In the genomic region with DNA sequence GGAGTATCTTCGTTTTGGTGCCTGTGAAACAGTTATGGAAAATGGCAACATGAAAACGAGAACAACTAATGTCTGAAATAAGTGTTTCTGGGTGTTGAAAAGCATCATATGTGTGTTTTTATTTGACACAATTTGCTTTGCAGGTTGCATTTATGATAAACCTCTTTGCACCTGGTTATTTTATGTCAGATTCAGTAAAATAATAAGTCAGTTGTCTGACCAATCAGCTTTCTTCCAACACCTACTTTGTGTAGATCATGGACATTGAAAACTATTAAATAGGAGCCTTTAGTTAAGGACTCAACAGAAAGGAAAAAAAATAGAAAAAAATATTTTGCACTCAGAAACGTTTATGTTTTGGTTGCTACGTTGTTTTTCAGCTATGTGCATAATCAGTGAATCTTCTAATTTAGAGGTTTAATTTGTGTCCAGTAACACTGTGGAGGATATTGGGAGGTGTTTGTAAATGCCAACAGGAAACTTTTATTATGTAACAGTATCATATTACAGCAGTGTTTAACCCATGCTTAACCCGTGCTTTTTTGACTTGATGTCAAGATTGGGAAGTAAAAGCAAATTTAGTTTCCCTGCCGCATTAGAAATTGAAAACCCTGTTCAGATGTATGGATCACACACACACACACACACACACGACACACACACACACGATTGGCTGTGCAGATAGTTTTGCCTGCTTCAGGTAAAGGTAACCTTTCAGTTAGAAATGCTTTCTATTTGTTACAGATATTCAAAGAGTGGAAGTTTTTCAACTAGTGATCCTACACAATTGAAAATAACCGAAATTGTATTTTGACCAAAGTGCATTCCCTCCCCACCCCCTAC, we compare ENCODE assay signal across 1 cellular context.
A peak's percentile ranks its signal among the peaks of the same experiment; 100 is the strongest.
TF ChIP-seq lines count a peak whose summit lies in the region.

No MANE protein-coding gene starts in this region.

TF ChIP-seq in HepG2, 621 proteins besides CTCF, POLR2A, EP300 and RAD21 (continued from another document and continues in another):
- no peak for TF ChIP-seq MEIS1 (CRISPR knock-in tag; IDR thresholded peaks at IDR 0.05; ENCODE audit: borderline replicate concordance)
- no peak for TF ChIP-seq ZNF124 (CRISPR knock-in tag; IDR thresholded peaks at IDR 0.05)
- no peak for TF ChIP-seq SMARCE1 (IDR thresholded peaks at IDR 0.05; ENCODE audit: borderline replicate concordance)
- no peak for TF ChIP-seq HOXD1 (CRISPR knock-in tag; IDR thresholded peaks at IDR 0.05)
- TF ChIP-seq, protein P1, sequence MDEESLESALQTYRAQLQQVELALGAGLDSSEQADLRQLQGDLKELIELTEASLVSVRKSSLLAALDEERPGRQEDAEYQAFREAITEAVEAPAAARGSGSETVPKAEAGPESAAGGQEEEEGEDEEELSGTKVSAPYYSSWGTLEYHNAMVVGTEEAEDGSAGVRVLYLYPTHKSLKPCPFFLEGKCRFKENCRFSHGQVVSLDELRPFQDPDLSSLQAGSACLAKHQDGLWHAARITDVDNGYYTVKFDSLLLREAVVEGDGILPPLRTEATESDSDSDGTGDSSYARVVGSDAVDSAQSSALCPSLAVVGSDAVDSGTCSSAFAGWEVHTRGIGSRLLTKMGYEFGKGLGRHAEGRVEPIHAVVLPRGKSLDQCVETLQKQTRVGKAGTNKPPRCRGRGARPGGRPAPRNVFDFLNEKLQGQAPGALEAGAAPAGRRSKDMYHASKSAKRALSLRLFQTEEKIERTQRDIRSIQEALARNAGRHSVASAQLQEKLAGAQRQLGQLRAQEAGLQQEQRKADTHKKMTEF (CRISPR knock-in tag; IDR thresholded peaks at IDR 0.05), result no peak
- TF ChIP-seq NFKBIZ (CRISPR knock-in tag; IDR thresholded peaks at IDR 0.05), result no peak
- TF ChIP-seq MEIS2 (CRISPR knock-in tag; IDR thresholded peaks at IDR 0.05), result no peak
- TF ChIP-seq SALL1 (CRISPR knock-in tag; IDR thresholded peaks at IDR 0.05), result no peak
- no peak for TF ChIP-seq ZFP82 (CRISPR knock-in tag; IDR thresholded peaks at IDR 0.05; ENCODE audit: borderline replicate concordance)
- peak; percentile 99 for TF ChIP-seq SIX1 (CRISPR knock-in tag; IDR thresholded peaks at IDR 0.05; ENCODE audit: borderline replicate concordance)
- TF ChIP-seq ZNF274 (CRISPR knock-in tag; IDR thresholded peaks at IDR 0.05), result no peak
- no peak for TF ChIP-seq KDM2A (CRISPR knock-in tag; IDR thresholded peaks at IDR 0.05; ENCODE audit: borderline replicate concordance, low read depth)
- no peak for TF ChIP-seq ZNF350 (CRISPR knock-in tag; IDR thresholded peaks at IDR 0.05; ENCODE audit: borderline replicate concordance, low read depth)
- TF ChIP-seq ZNF263 (CRISPR knock-in tag; IDR thresholded peaks at IDR 0.05), result no peak
- TF ChIP-seq ARNT2 (CRISPR knock-in tag; IDR thresholded peaks at IDR 0.05; ENCODE audit: low read depth), result no peak
- TF ChIP-seq ZSCAN20 (CRISPR knock-in tag; IDR thresholded peaks at IDR 0.05; ENCODE audit: borderline replicate concordance), result no peak
- no peak for TF ChIP-seq YY1 (IDR thresholded peaks at IDR 0.05; ENCODE audit: insufficient read depth, insufficient replicate concordance, low read depth, low read length)
- no peak for TF ChIP-seq ZNF34 (CRISPR knock-in tag; IDR thresholded peaks at IDR 0.05; ENCODE audit: borderline replicate concordance)
- no peak for TF ChIP-seq TMF1 (CRISPR knock-in tag; IDR thresholded peaks at IDR 0.05; ENCODE audit: low read depth)
- TF ChIP-seq ASH2L (IDR thresholded peaks at IDR 0.05; ENCODE audit: insufficient read length, low read depth, low read length), result peak; percentile 21
- TF ChIP-seq, protein P2, sequence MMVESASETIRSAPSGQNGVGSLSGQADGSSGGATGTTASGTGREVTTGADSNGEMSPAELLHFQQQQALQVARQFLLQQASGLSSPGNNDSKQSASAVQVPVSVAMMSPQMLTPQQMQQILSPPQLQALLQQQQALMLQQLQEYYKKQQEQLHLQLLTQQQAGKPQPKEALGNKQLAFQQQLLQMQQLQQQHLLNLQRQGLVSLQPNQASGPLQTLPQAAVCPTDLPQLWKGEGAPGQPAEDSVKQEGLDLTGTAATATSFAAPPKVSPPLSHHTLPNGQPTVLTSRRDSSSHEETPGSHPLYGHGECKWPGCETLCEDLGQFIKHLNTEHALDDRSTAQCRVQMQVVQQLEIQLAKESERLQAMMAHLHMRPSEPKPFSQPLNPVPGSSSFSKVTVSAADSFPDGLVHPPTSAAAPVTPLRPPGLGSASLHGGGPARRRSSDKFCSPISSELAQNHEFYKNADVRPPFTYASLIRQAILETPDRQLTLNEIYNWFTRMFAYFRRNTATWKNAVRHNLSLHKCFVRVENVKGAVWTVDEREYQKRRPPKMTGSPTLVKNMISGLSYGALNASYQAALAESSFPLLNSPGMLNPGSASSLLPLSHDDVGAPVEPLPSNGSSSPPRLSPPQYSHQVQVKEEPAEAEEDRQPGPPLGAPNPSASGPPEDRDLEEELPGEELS (CRISPR knock-in tag; IDR thresholded peaks at IDR 0.05), result peak; percentile 69; the same call in 1 of the 2 replicates
- peak; percentile 98 for TF ChIP-seq ZNF652 (CRISPR knock-in tag; IDR thresholded peaks at IDR 0.05; ENCODE audit: borderline replicate concordance, low read depth)
- TF ChIP-seq, protein P3, sequence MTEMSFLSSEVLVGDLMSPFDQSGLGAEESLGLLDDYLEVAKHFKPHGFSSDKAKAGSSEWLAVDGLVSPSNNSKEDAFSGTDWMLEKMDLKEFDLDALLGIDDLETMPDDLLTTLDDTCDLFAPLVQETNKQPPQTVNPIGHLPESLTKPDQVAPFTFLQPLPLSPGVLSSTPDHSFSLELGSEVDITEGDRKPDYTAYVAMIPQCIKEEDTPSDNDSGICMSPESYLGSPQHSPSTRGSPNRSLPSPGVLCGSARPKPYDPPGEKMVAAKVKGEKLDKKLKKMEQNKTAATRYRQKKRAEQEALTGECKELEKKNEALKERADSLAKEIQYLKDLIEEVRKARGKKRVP (CRISPR knock-in tag; IDR thresholded peaks at IDR 0.05), result peak in 1 of 2 experiments; percentile 44; a peak in 1 of 4 replicates
- TF ChIP-seq ZFP36L2 (CRISPR knock-in tag; IDR thresholded peaks at IDR 0.05), result no peak
- TF ChIP-seq DNMT1 (CRISPR knock-in tag; IDR thresholded peaks at IDR 0.05), result no peak
- no peak for TF ChIP-seq RFXANK (CRISPR knock-in tag; IDR thresholded peaks at IDR 0.05)
- TF ChIP-seq SNAPC2 (CRISPR knock-in tag; IDR thresholded peaks at IDR 0.05), result no peak
- TF ChIP-seq BATF2 (CRISPR knock-in tag; IDR thresholded peaks at IDR 0.05), result no peak
- TF ChIP-seq MAX (IDR thresholded peaks at IDR 0.05), result no peak
- TF ChIP-seq ARID2 (CRISPR knock-in tag; IDR thresholded peaks at IDR 0.05; ENCODE audit: borderline replicate concordance), result no peak
- TF ChIP-seq, protein P4, sequence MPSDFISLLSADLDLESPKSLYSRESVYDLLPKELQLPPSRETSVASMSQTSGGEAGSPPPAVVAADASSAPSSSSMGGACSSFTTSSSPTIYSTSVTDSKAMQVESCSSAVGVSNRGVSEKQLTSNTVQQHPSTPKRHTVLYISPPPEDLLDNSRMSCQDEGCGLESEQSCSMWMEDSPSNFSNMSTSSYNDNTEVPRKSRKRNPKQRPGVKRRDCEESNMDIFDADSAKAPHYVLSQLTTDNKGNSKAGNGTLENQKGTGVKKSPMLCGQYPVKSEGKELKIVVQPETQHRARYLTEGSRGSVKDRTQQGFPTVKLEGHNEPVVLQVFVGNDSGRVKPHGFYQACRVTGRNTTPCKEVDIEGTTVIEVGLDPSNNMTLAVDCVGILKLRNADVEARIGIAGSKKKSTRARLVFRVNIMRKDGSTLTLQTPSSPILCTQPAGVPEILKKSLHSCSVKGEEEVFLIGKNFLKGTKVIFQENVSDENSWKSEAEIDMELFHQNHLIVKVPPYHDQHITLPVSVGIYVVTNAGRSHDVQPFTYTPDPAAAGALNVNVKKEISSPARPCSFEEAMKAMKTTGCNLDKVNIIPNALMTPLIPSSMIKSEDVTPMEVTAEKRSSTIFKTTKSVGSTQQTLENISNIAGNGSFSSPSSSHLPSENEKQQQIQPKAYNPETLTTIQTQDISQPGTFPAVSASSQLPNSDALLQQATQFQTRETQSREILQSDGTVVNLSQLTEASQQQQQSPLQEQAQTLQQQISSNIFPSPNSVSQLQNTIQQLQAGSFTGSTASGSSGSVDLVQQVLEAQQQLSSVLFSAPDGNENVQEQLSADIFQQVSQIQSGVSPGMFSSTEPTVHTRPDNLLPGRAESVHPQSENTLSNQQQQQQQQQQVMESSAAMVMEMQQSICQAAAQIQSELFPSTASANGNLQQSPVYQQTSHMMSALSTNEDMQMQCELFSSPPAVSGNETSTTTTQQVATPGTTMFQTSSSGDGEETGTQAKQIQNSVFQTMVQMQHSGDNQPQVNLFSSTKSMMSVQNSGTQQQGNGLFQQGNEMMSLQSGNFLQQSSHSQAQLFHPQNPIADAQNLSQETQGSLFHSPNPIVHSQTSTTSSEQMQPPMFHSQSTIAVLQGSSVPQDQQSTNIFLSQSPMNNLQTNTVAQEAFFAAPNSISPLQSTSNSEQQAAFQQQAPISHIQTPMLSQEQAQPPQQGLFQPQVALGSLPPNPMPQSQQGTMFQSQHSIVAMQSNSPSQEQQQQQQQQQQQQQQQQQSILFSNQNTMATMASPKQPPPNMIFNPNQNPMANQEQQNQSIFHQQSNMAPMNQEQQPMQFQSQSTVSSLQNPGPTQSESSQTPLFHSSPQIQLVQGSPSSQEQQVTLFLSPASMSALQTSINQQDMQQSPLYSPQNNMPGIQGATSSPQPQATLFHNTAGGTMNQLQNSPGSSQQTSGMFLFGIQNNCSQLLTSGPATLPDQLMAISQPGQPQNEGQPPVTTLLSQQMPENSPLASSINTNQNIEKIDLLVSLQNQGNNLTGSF (CRISPR knock-in tag; IDR thresholded peaks at IDR 0.05), result no peak
- no peak for TF ChIP-seq ZNF512 (CRISPR knock-in tag; IDR thresholded peaks at IDR 0.05)
- no peak for TF ChIP-seq ARID4A (CRISPR knock-in tag; IDR thresholded peaks at IDR 0.05; ENCODE audit: borderline replicate concordance)
- no peak for TF ChIP-seq ZNF564 (CRISPR knock-in tag; IDR thresholded peaks at IDR 0.05)
- TF ChIP-seq ZNF891 (CRISPR knock-in tag; IDR thresholded peaks at IDR 0.05), result no peak
- TF ChIP-seq SAFB2 (CRISPR knock-in tag; IDR thresholded peaks at IDR 0.05; ENCODE audit: borderline replicate concordance, low read depth), result no peak
- TF ChIP-seq HOXA3 (CRISPR knock-in tag; IDR thresholded peaks at IDR 0.05), result no peak
- no peak for TF ChIP-seq GLI4 (CRISPR knock-in tag; IDR thresholded peaks at IDR 0.05; ENCODE audit: borderline replicate concordance)
- no peak for TF ChIP-seq ZSCAN21 (CRISPR knock-in tag; IDR thresholded peaks at IDR 0.05; ENCODE audit: borderline replicate concordance)
- no peak for TF ChIP-seq BRD4 (CRISPR knock-in tag; IDR thresholded peaks at IDR 0.05)
- TF ChIP-seq ZFY (CRISPR knock-in tag; IDR thresholded peaks at IDR 0.05), result no peak
- TF ChIP-seq ZNF598 (CRISPR knock-in tag; IDR thresholded peaks at IDR 0.05; ENCODE audit: borderline replicate concordance), result no peak
- TF ChIP-seq ZNF737 (CRISPR knock-in tag; IDR thresholded peaks at IDR 0.05; ENCODE audit: borderline replicate concordance), result no peak
- TF ChIP-seq ELF4 (CRISPR knock-in tag; IDR thresholded peaks at IDR 0.05; ENCODE audit: borderline replicate concordance), result no peak
- TF ChIP-seq THAP11 (CRISPR knock-in tag; IDR thresholded peaks at IDR 0.05), result no peak
